Comparison of ENCODE assay signal across 9 cellular contexts in genomic region chr9:137298983-137299521, GRCh38. TPM values are rescaled to one million over a fixed set of nuclear protein-coding genes. Genes with fewer than 3 reads are reported as not detected.
A peak's percentile ranks its signal among the peaks of the same experiment; 100 is the strongest.
DNase-seq lines count a peak whose midpoint lies in the region; ATAC-seq and TF ChIP-seq lines count a peak whose summit lies in the region.
"Had no signal": no experiment of that assay in that cellular context is flagged by ENCODE, and none has a peak within 500 bp of the region (broad histone marks: within the 10 kb centered on the region; RNA-seq: fewer than 3 reads in every experiment).

No MANE protein-coding gene starts in this region.

- ATAC-seq in Panc1 (no peak), mucosa of descending colon (no peak), GM18868 (IDR thresholded peaks at IDR 0.05; ENCODE audit: unreplicated experiment) (no peak), HG03097 (IDR thresholded peaks at IDR 0.05; ENCODE audit: low FRiP score, unreplicated experiment) (no peak), GM18498 (IDR thresholded peaks at IDR 0.05; ENCODE audit: unreplicated experiment) (no peak)

- POLR2A ChIA-PET in Panc1 (lab: Charles Lee), result no interaction called here

- H3K9me3 ChIP-seq in Panc1 (ENCODE audit: control insufficient read depth, insufficient read depth, low read depth, low read length), result no peaks in the 10 kb centered on the region
- H3K9me3 ChIP-seq in esophagus muscularis mucosa, result peaks cover 0 to 8% (median 2%) of the 10 kb centered on the region in 4 donors
- no peaks in the 10 kb centered on the region for H3K9me3 ChIP-seq in mucosa of descending colon
- peaks cover 0 to 7% (median 0%) of the 10 kb centered on the region in 4 donors for H3K9me3 ChIP-seq in tibial nerve
- no peaks in the 10 kb centered on the region for H3K9me3 ChIP-seq in MG63
- H3K9me3 ChIP-seq: Caco-2 had no signal

- intact Hi-C loops in Panc1 (cut with micrococcal nuclease; ENCODE audit: unreplicated experiment) (loop anchor here (10.0 kb wide), 1 partner anchor 126 kb away; the partner anchor contains the start of genes EXD3 and NOXA1), esophagus muscularis mucosa (cut with DNase I) (loop anchor here (5.0 to 10.0 kb wide), 2 partner anchors 108 to 226 kb away; no protein-coding TSS in a partner anchor), mucosa of descending colon (cut with DNase I, micrococcal nuclease) (no loop called here)

- peaks cover 44% of the 10 kb centered on the region for H3K4me1 ChIP-seq in Panc1 (ENCODE audit: control insufficient read depth, insufficient read depth, low read length)
- peaks cover 50 to 88% (median 69%) of the 10 kb centered on the region in 4 donors for H3K4me1 ChIP-seq in esophagus muscularis mucosa
- peaks cover 30% of the 10 kb centered on the region for H3K4me1 ChIP-seq in mucosa of descending colon (ENCODE audit: low read depth)
- H3K4me1 ChIP-seq in tibial nerve, result peaks cover 0 to 79% (median 22%) of the 10 kb centered on the region in 4 donors

- CTCF ChIA-PET in Panc1 (lab: Charles Lee), result interaction anchor here (0.6 kb wide), 1 partner anchor 20 kb away, joined by 3 read pairs; no protein-coding TSS in a partner anchor

- in situ Hi-C loops in Panc1 (cut with HindIII; ENCODE audit: low pct_unique_long_range_greater_than_20kb, low sequenced_read_pairs), result no loop called here

- TF ChIP-seq EP300 in esophagus muscularis mucosa (IDR thresholded peaks at IDR 0.05) (no peak), tibial nerve (IDR thresholded peaks at IDR 0.05) (no peak)

- TF ChIP-seq POLR2A in esophagus muscularis mucosa (IDR thresholded peaks at IDR 0.05; ENCODE audit: low read depth) (no peak), tibial nerve (IDR thresholded peaks at IDR 0.05) (no peak)

- H3K27ac ChIP-seq in Panc1 (ENCODE audit: low read length) (peak overlapping the region; percentile 87), esophagus muscularis mucosa (replicated peaks in 1 of 4) (peak overlapping the region; percentile 50 to 78 (median 62)), tibial nerve (peak overlapping the region in 3 of 4 donors; percentile 62 to 72 (median 71))

- 69% methylated on average over 14 of the region's 16 CpGs for WGBS in esophagus muscularis mucosa
- WGBS in tibial nerve, 2 donors, result 44% methylated on average over 16 of the region's 16 CpGs

- H3K27me3 ChIP-seq in Panc1 (ENCODE audit: control insufficient read depth, insufficient read depth, low read length) (no peaks in the 10 kb centered on the region), esophagus muscularis mucosa (peaks cover 4 to 93% (median 52%) of the 10 kb centered on the region in 4 donors), tibial nerve (peaks cover 0 to 83% of the 10 kb centered on the region in 2 donors), MG63 (peaks cover 7% of the 10 kb centered on the region)

- no peak for TF ChIP-seq CTCF in Panc1 (IDR thresholded peaks at IDR 0.05)
- TF ChIP-seq CTCF in esophagus muscularis mucosa (IDR thresholded peaks at IDR 0.05), result no peak
- no peak for TF ChIP-seq CTCF in mucosa of descending colon (IDR thresholded peaks at IDR 0.05)
- TF ChIP-seq CTCF in tibial nerve (IDR thresholded peaks at IDR 0.05), result no peak

- peak overlapping the region; percentile 54 to 74 for H3K4me3 ChIP-seq in Panc1 (ENCODE audit: low read depth in 2 of 2, low read length in 2 of 2)
- peak overlapping the region; percentile 22 to 59 (median 36) for H3K4me3 ChIP-seq in esophagus muscularis mucosa
- H3K4me3 ChIP-seq in mucosa of descending colon, result peak overlapping the region; percentile 4
- H3K4me3 ChIP-seq in tibial nerve, result peak overlapping the region in 2 of 4 donors; percentile 9 to 54
- no peak overlapping the region for H3K4me3 ChIP-seq in MG63

- H3K36me3 ChIP-seq in Panc1 (ENCODE audit: control insufficient read depth, insufficient read depth, low read length) (no peaks in the 10 kb centered on the region), esophagus muscularis mucosa (no peaks in the 10 kb centered on the region), mucosa of descending colon (ENCODE audit: low read depth) (no peaks in the 10 kb centered on the region), tibial nerve (no peaks in the 10 kb centered on the region), MG63 (no peaks in the 10 kb centered on the region)

- DNase-seq in Panc1 (ENCODE audit: low read depth, low spot score) (no peak), esophagus muscularis mucosa (ENCODE audit: extremely low spot score) (no peak), mucosa of descending colon (peak; percentile 47 to 53 (median 50)), tibial nerve (ENCODE audit: low spot score in 2 of 2) (no peak), MG63 (no peak)
- DNase-seq: Caco-2 had no signal

- BruUV-seq in Panc1 (replicated peaks; lab: Mats Ljungman, UMichigan), result no TSS peak

RNA-seq across cellular contexts. Expression of gene NRARP, which starts 3.0 kb away (rescaled TPM):
- total RNA-seq in Panc1 (2021; ENCODE audit: unreplicated experiment), result 16.9 TPM
- 20.6 TPM for polyA plus RNA-seq in Panc1 (2012; ENCODE audit: insufficient read length)
- 10 to 100 TPM in 1 of 4 donors, 1 to 10 TPM in 3; 2.9 to 10.3 (median 7.2) TPM for total RNA-seq in esophagus muscularis mucosa
- 100 to 1,000 TPM in 2 of 3 donors, 10 to 100 TPM in 1; 61.4 to 171 (median 146) TPM for total RNA-seq in mucosa of descending colon
- 10 to 100 TPM in 1 of 4 donors, 1 to 10 TPM in 3; 3.1 to 13.5 (median 3.9) TPM for total RNA-seq in tibial nerve
- 0.16 TPM in 1 of 2 replicates, not detected in the other for total RNA-seq in MG63 (2014; rRNA removed; shearing (Covaris generic); ENCODE audit: low replicate concordance)

RNA-seq across cellular contexts. Expression of gene TOR4A, which starts 21.5 kb away (rescaled TPM):
- total RNA-seq in Panc1 (2021; ENCODE audit: unreplicated experiment) (37.1 TPM), esophagus muscularis mucosa (1 to 10 TPM; 5.0 to 9.2 (median 7.3) TPM), mucosa of descending colon (10 to 100 TPM; 23.3 to 48.6 (median 45.3) TPM), tibial nerve (10 to 100 TPM in 1 of 4 donors, 1 to 10 TPM in 3; 3.3 to 11.4 (median 4.3) TPM)
- polyA plus RNA-seq in Panc1 (2012; ENCODE audit: insufficient read length), result 33.1 TPM
- total RNA-seq in MG63 (2014; rRNA removed; shearing (Covaris generic); ENCODE audit: low replicate concordance), result 2.3 and 2.9 TPM in 2 replicates

RNA-seq across cellular contexts. Expression of gene NELFB, which starts 43.9 kb away (rescaled TPM):
- 62.4 TPM for total RNA-seq in Panc1 (2021; ENCODE audit: unreplicated experiment)
- 94.0 TPM for polyA plus RNA-seq in Panc1 (2012; ENCODE audit: insufficient read length)
- 10 to 100 TPM; 26.6 to 73.2 (median 48.8) TPM for total RNA-seq in esophagus muscularis mucosa
- 10 to 100 TPM; 52.9 to 66.2 (median 60.5) TPM for total RNA-seq in mucosa of descending colon
- total RNA-seq in tibial nerve, result 10 to 100 TPM; 29.7 to 52.0 (median 38.7) TPM
- total RNA-seq in MG63 (2014; rRNA removed; shearing (Covaris generic); ENCODE audit: low replicate concordance), result 56.3 and 75.6 TPM in 2 replicates

RNA-seq across cellular contexts. Expression of gene STPG3, which starts 48.0 kb away (rescaled TPM):
- 0.26 TPM for total RNA-seq in Panc1 (2021; ENCODE audit: unreplicated experiment)
- polyA plus RNA-seq in Panc1 (2012; ENCODE audit: insufficient read length), result 0.28 TPM
- not detected for total RNA-seq in esophagus muscularis mucosa
- total RNA-seq in mucosa of descending colon, result not detected
- total RNA-seq in tibial nerve, result not detected
- total RNA-seq in MG63 (2014; rRNA removed; shearing (Covaris generic); ENCODE audit: low replicate concordance), result not detected in 2 replicates
- total RNA-seq: Caco-2 had no signal

RNA-seq across cellular contexts. Expression of gene TUBB4B, which starts 58.0 kb away (rescaled TPM):
- 265 TPM for total RNA-seq in Panc1 (2021; ENCODE audit: unreplicated experiment)
- 313 TPM for polyA plus RNA-seq in Panc1 (2012; ENCODE audit: insufficient read length)
- total RNA-seq in esophagus muscularis mucosa, result 100 to 1,000 TPM; 227 to 469 (median 304) TPM
- total RNA-seq in mucosa of descending colon, result 100 to 1,000 TPM; 286 to 379 (median 332) TPM
- total RNA-seq in tibial nerve, result 100 to 1,000 TPM; 102 to 190 (median 161) TPM
- total RNA-seq in MG63 (2014; rRNA removed; shearing (Covaris generic); ENCODE audit: low replicate concordance), result 577 and 829 TPM in 2 replicates

Comparison
In these comparisons a context has a peak if more than half of its experiments do, and no peak if none do; other contexts are left out.
1. DNase-seq: peak in mucosa of descending colon (3 of 3); none in Panc1 (single experiment), esophagus muscularis mucosa (single experiment), tibial nerve (0 of 2) and MG63 (single experiment).
2. intact Hi-C loops: an anchor here in Panc1 (10.0 kb wide) and esophagus muscularis mucosa (5.0 to 10.0 kb wide); none called in mucosa of descending colon.
3. Peak in every context shown above with its lines, with median percentiles within 50 percentile points of each other: H3K27ac ChIP-seq.